ENCODE assay signal across 14 cellular contexts in genomic region chr15:62365795-62366442, GRCh38. TPM values are rescaled to one million over a fixed set of nuclear protein-coding genes. Genes with fewer than 3 reads are reported as not detected.
DNase-seq lines count a peak whose midpoint lies in the region; ATAC-seq, FAIRE-seq and TF ChIP-seq lines count a peak whose summit lies in the region.
"Had no signal": no experiment of that assay in that cellular context is flagged by ENCODE, and none has a peak within 500 bp of the region (broad histone marks: within the 10 kb centered on the region; RNA-seq: fewer than 3 reads in every experiment).

No MANE protein-coding gene starts in this region.

- TF ChIP-seq RAD21 in Ishikawa (IDR thresholded peaks at IDR 0.05; ENCODE audit: low read depth): no peak
- TF ChIP-seq RAD21 in K562 (CRISPR knock-in tag; conservative IDR thresholded peaks at IDR 0.05 in 1 of 2, IDR thresholded peaks at IDR 0.05 in 1 of 2): no peak

- in situ Hi-C loops in K562 (cut with MboI): no loop called here

- TF ChIP-seq CTCF in K562 (IDR thresholded peaks at IDR 0.05 in 2 of 3, conservative IDR thresholded peaks at IDR 0.05 in 1 of 3; ENCODE audit: insufficient read depth in 2 of 3, low read depth in 1 of 3, low read length in 3 of 3): no peak

- no peak for ATAC-seq in K562
- ATAC-seq in right cardiac atrium: no peak
- no peak for ATAC-seq in left cardiac atrium

- H3K27ac ChIP-seq in K562 (ENCODE audit: extremely low read depth, low read depth, low read length) (no peak overlapping the region), right cardiac atrium (ENCODE audit: low read length) (no peak overlapping the region)
- H3K27ac ChIP-seq: esophagus muscularis mucosa, skin epidermis had no signal

- H3K9ac ChIP-seq in K562 (ENCODE audit: insufficient read depth in 1 of 2, low read depth in 2 of 2, low read length in 2 of 2): no peak overlapping the region

- no peak for TF ChIP-seq POLR2A in K562 (conservative IDR thresholded peaks at IDR 0.05)

- no peaks in the 10 kb centered on the region for H3K4me1 ChIP-seq in K562 (replicated peaks in 1 of 2; ENCODE audit: control insufficient read depth in 2 of 2, insufficient read depth in 2 of 2, low read length in 2 of 2)
- no peaks in the 10 kb centered on the region for H3K4me1 ChIP-seq in right cardiac atrium (ENCODE audit: control insufficient read depth, insufficient read depth, low read length)
- H3K4me1 ChIP-seq: esophagus muscularis mucosa, HAP-1 had no signal

- H3K36me3 ChIP-seq in K562 (ENCODE audit: control insufficient read depth, insufficient read depth, low read length): no peaks in the 10 kb centered on the region
- H3K36me3 ChIP-seq: esophagus muscularis mucosa, HAP-1 had no signal

- H4K20me1 ChIP-seq in K562 (replicated peaks; ENCODE audit: control insufficient read depth, insufficient read depth, low read length): no peaks in the 10 kb centered on the region

- POLR2A ChIA-PET in K562 (lab: Yijun Ruan, JAX): interaction anchor here (0.7 to 0.8 kb wide), 2 partner anchors 11 to 1579 kb away, joined by 3 read pairs; no protein-coding TSS in a partner anchor

- H3K27me3 ChIP-seq in K562 (ENCODE audit: control insufficient read depth in 2 of 2, insufficient read depth in 2 of 2, low read length in 2 of 2): peaks cover 4 to 7% of the 10 kb centered on the region in 2 experiments; a peak in 2 of 5 replicates
- H3K27me3 ChIP-seq in right cardiac atrium (ENCODE audit: control insufficient read depth, insufficient read depth): no peaks in the 10 kb centered on the region

- no peak overlapping the region for H3K4me2 ChIP-seq in K562 (ENCODE audit: insufficient read depth, low read length)

- intact Hi-C loops in K562 (cut with micrococcal nuclease): no loop called here
- intact Hi-C loops in right cardiac atrium (cut with DNase I): no loop called here
- intact Hi-C loops in left cardiac atrium (cut with DNase I): no loop called here

- no peaks in the 10 kb centered on the region for H3K9me1 ChIP-seq in K562 (ENCODE audit: control insufficient read depth, insufficient read depth, low read length)

- 0% methylated on average over 4 of the region's 4 CpGs for WGBS in K562 (ENCODE audit: insufficient coverage, low coverage, missing lambda C conversion rate)
- 70% methylated on average over 4 of the region's 4 CpGs for WGBS in right cardiac atrium

- TF ChIP-seq EP300 in Ishikawa (IDR thresholded peaks at IDR 0.05; ENCODE audit: borderline replicate concordance) (no peak), K562 (IDR thresholded peaks at IDR 0.05; ENCODE audit: low read length) (no peak)

- peak; percentile 67 for DNase-seq in NCI-H345 (lab: John Stamatoyannopoulos, UW)
- DNase-seq in K562 (ENCODE audit: extremely low read depth in 1 of 4, low spot score in 3 of 4): no peak
- peak; percentile 61 for DNase-seq in renal cortical epithelial cell (ENCODE audit: low read depth)
- DNase-seq in right cardiac atrium: no peak
- DNase-seq in activated effector memory CD4-positive, alpha-beta T cell treated with anti-CD3 and anti-CD28 coated beads, Interleukin-2, amount 50 U/mL, for 16 hours: no peak
- no peak for DNase-seq in left cardiac atrium
- DNase-seq: activated CD4-positive, CD25-positive, alpha-beta regulatory T cell treated with anti-CD3 and anti-CD28 coated beads, Interleukin-2, amount 50 U/mL, for 72 hours; activated naive CD8-positive, alpha-beta T cell treated with anti-CD3 and anti-CD28 coated beads for 36 hours; CD4-positive, CD25-positive, alpha-beta regulatory T cell; NK-92 treated with Interleukin-12 subunit alpha and Interleukin-12 subunit beta, amount 100 ng/mL, for 24 hours had no signal

- CTCF ChIA-PET in K562 (lab: Yijun Ruan, JAX; ENCODE audit: low intra/inter-chr PET ratio): no interaction called here

- H3K79me2 ChIP-seq in K562 (ENCODE audit: control insufficient read depth, insufficient read depth, low read length): no peaks in the 10 kb centered on the region

- no peak for FAIRE-seq in K562 (lab: Jason Lieb, UNC)

- H2AFZ ChIP-seq in K562 (ENCODE audit: low read depth, low read length): no peak overlapping the region

- H3K4me3 ChIP-seq in K562 (no peak overlapping the region), right cardiac atrium (ENCODE audit: low read length) (no peak overlapping the region)
- H3K4me3 ChIP-seq: esophagus muscularis mucosa, HAP-1, skin epidermis had no signal

- H3K9me3 ChIP-seq in K562 (replicated peaks; ENCODE audit: control insufficient read depth, insufficient read depth, low read depth, low read length) (no peaks in the 10 kb centered on the region), right cardiac atrium (ENCODE audit: control insufficient read depth, low read length) (no peaks in the 10 kb centered on the region)
- H3K9me3 ChIP-seq: esophagus muscularis mucosa, HAP-1 had no signal

- BruUV-seq in K562 (replicated peaks; lab: Mats Ljungman, UMichigan): no TSS peak

TF ChIP-seq in Ishikawa, 13 proteins besides CTCF, POLR2A, EP300 and RAD21:
- TF ChIP-seq CEBPB (IDR thresholded peaks at IDR 0.05) (peak; percentile 2; the same call in 1 of the 2 replicates), NFIC (IDR thresholded peaks at IDR 0.05) (peak; percentile 79), CREB1 (IDR thresholded peaks at IDR 0.05; ENCODE audit: low read depth) (no peak; the same call in 1 of the 2 replicates)
TF ChIP-seq in Ishikawa: peak in this region for 2.

TF ChIP-seq in K562, 482 proteins besides CTCF, POLR2A, EP300 and RAD21:
- no peak for TF ChIP-seq MTA1 (IDR thresholded peaks at IDR 0.05; ENCODE audit: borderline replicate concordance)
- no peak for TF ChIP-seq THRAP3 (IDR thresholded peaks at IDR 0.05; ENCODE audit: borderline replicate concordance)
- TF ChIP-seq NFIC (IDR thresholded peaks at IDR 0.05): peak; percentile 34; the same call in 1 of the 2 replicates

RNA-seq across cellular contexts. Expression of gene TLN2, which starts 24.4 kb away (rescaled TPM):
- total RNA-seq in K562 (2011; cell fraction: chromatin; rRNA removed; ENCODE audit: low replicate concordance): 1.00 and 2.6 TPM in 2 replicates
- 0.33 and 0.53 TPM in 2 replicates for total RNA-seq in K562 (2011; cell fraction: nucleolus; rRNA removed)
- 0.53 and 1.1 TPM in 2 replicates for total RNA-seq in K562 (2011; cell fraction: nucleoplasm; rRNA removed)
- total RNA-seq in K562 (2014; rRNA removed) (0.14 and 1.9 TPM in 2 replicates), K562 (2014; rRNA removed; fragmentation: Illumina TruSeq; extraction: Trizol) (0.22 and 0.45 TPM in 2 replicates), K562 (2015; rRNA removed; fragmentation: Illumina TruSeq; extraction: Trizol) (0.30 and 0.62 TPM in 2 replicates), K562 (2021) (0.44 and 0.58 TPM in 2 replicates), renal cortical epithelial cell (10.4 and 36.8 TPM in 2 replicates), right cardiac atrium (10 to 100 TPM; 17.9 to 33.0 (median 31.4) TPM), left cardiac atrium (10 to 100 TPM; 26.0 to 36.4 TPM)
- polyA plus RNA-seq in K562 (2011; rRNA removed) (0.15 and 0.27 TPM in 2 replicates), K562 (2014; fragmentation: Illumina TruSeq; extraction: Trizol) (0.15 and 0.49 TPM in 2 replicates), K562 (2014; fragmentation: Nextera tagmentation; extraction: Ambion mirVana) (under 1 TPM; 0.03 to 0.10 TPM), K562 (2014; rRNA removed) (0.12 and 0.22 TPM in 2 replicates), right cardiac atrium (8.5 TPM)
- polyA plus RNA-seq in K562 (2011; cell fraction: cytosol; rRNA removed): 0.25 and 0.42 TPM in 2 replicates
- 0.29 and 0.40 TPM in 2 replicates for polyA plus RNA-seq in K562 (2011; cell fraction: nucleus; rRNA removed)
- 0.69 and 1.3 TPM in 2 replicates for polyA plus RNA-seq in K562 (2012)
- 0.60 and 0.84 TPM in 2 replicates for polyA minus RNA-seq in K562 (2011; rRNA and poly(A)+ RNA removed)
- polyA minus RNA-seq in K562 (2011; cell fraction: cytosol; rRNA and poly(A)+ RNA removed): 0.57 and 0.64 TPM in 2 replicates
- polyA minus RNA-seq in K562 (2011; cell fraction: nucleus; rRNA and poly(A)+ RNA removed): 1.3 and 1.5 TPM in 2 replicates

Comparison
In these comparisons a context has a peak if more than half of its experiments do, and no peak if none do; other contexts are left out.
1. DNase-seq: peak in NCI-H345 (single experiment) and renal cortical epithelial cell (single experiment); none in K562 (0 of 4), right cardiac atrium (0 of 3), activated effector memory CD4-positive, alpha-beta T cell treated with anti-CD3 and anti-CD28 coated beads, Interleukin-2, amount 50 U/mL, for 16 hours (single experiment) and left cardiac atrium (single experiment).